ENCODE assay signal across 29 cellular contexts in genomic region chr17:48121921-48122650, GRCh38. TPM values are rescaled to one million over a fixed set of nuclear protein-coding genes. Genes with fewer than 3 reads are reported as not detected.
DNase-seq lines count a peak whose midpoint lies in the region; ATAC-seq, FAIRE-seq and TF ChIP-seq lines count a peak whose summit lies in the region.
"Had no signal": no experiment of that assay in that cellular context is flagged by ENCODE, and none has a peak within 500 bp of the region (broad histone marks: within the 10 kb centered on the region; RNA-seq: fewer than 3 reads in every experiment).

No MANE protein-coding gene starts in this region.

- 91% methylated on average over 9 of the region's 9 CpGs for WGBS in GM12878 (ENCODE audit: insufficient coverage, insufficient replicate concordance, low lambda C conversion rate, missing lambda C conversion rate)

- peaks cover 9% of the 10 kb centered on the region for H3K79me2 ChIP-seq in GM12878 (ENCODE audit: control insufficient read depth, insufficient read depth, low read length)

- POLR2A ChIA-PET in GM12878 (lab: Charles Lee): interaction anchor here (1.0 to 3.0 kb wide), 2 partner anchors 9 to 121 kb away, joined by 3 to 20 read pairs; no protein-coding TSS in a partner anchor

- H3K36me3 ChIP-seq in GM12878 (ENCODE audit: control insufficient read depth in 2 of 2, insufficient read depth in 2 of 2, low read length in 1 of 2) (peaks cover 26 to 35% of the 10 kb centered on the region in 2 experiments), MG63 (peaks cover 42% of the 10 kb centered on the region)

- H3K27me3 ChIP-seq in GM12878 (replicated peaks in 1 of 2; ENCODE audit: control insufficient read depth in 2 of 2, insufficient read depth in 2 of 2, low read length in 1 of 2): no peaks in the 10 kb centered on the region
- no peaks in the 10 kb centered on the region for H3K27me3 ChIP-seq in MG63
- H3K27me3 ChIP-seq: body of pancreas, esophagus muscularis mucosa, tibial nerve had no signal

- intact Hi-C loops in GM12878 (cut with micrococcal nuclease; ENCODE audit: unreplicated experiment) (no loop called here), left ventricle myocardium superior (cut with micrococcal nuclease) (no loop called here)

- RAD21 ChIA-PET in GM12878 (lab: Charles Lee; ENCODE audit: unreplicated experiment): interaction anchor here (1.3 to 6.1 kb wide), 3 partner anchors 11 to 41 kb away, joined by 3 to 43 read pairs (median 25); no protein-coding TSS in a partner anchor

- no peak overlapping the region for H3K4me2 ChIP-seq in GM12878 (ENCODE audit: control insufficient read depth, insufficient read depth)

- TF ChIP-seq CTCF in GM12878 (IDR thresholded peaks at IDR 0.05 in 2 of 3, conservative IDR thresholded peaks at IDR 0.05 in 1 of 3; ENCODE audit: control insufficient read depth in 2 of 3, extremely low read depth in 1 of 3, insufficient read depth in 1 of 3, low read depth in 3 of 3, low read length in 3 of 3): no peak

- in situ Hi-C loops in GM12878 (cut with MboI): no loop called here

- CTCF ChIA-PET in GM12878 (lab: Yijun Ruan, JAX): interaction anchor here (0.6 to 33.4 kb wide), 6 partner anchors 10 to 230 kb away, joined by 3 to 525 read pairs (median 12); no protein-coding TSS in a partner anchor

- TF ChIP-seq EP300 in GM12878 (IDR thresholded peaks at IDR 0.05; ENCODE audit: borderline replicate concordance in 1 of 2, control insufficient read depth in 1 of 2, low read depth in 2 of 2, low read length in 2 of 2): no peak

- H4K20me1 ChIP-seq in GM12878 (ENCODE audit: control insufficient read depth, insufficient read depth): peaks cover 2% of the 10 kb centered on the region; the same call in 1 of the 2 replicates

- BruUV-seq in GM12878 (replicated peaks; lab: Mats Ljungman, UMichigan): no TSS peak

- no peak for TF ChIP-seq RAD21 in GM12878 (IDR thresholded peaks at IDR 0.05; ENCODE audit: insufficient read depth, low read depth, low read length)

- H3K9me3 ChIP-seq in GM12878 (replicated peaks; ENCODE audit: control insufficient read depth, insufficient read depth, low read length) (no peaks in the 10 kb centered on the region), MG63 (no peaks in the 10 kb centered on the region)
- H3K9me3 ChIP-seq: body of pancreas, esophagus muscularis mucosa, tibial nerve had no signal

- no peak overlapping the region for H2AFZ ChIP-seq in GM12878 (ENCODE audit: control insufficient read depth, low read depth, low read length)

- SMC1A ChIA-PET in GM12878 (lab: Charles Lee; ENCODE audit: uncharacterized antibody, unreplicated experiment): interaction anchor here (1.2 to 16.1 kb wide), 3 partner anchors 8 to 44 kb away, joined by 5 to 205 read pairs (median 54); partner anchors contain the start of gene SNX11

- no peak for FAIRE-seq in GM12878 (lab: Jason Lieb, UNC)
- FAIRE-seq: GM18507 had no signal

- no peak for TF ChIP-seq POLR2A in GM12878 (IDR thresholded peaks at IDR 0.05; ENCODE audit: low read depth, low read length)

- ATAC-seq in GM12878 (no peak), left ventricle myocardium superior (no peak), HG03457 (IDR thresholded peaks at IDR 0.05; ENCODE audit: unreplicated experiment) (no peak)
- ATAC-seq: activated naive CD8-positive, alpha-beta T cell treated with anti-CD3 and anti-CD28 coated beads, Interleukin-2, amount 50 U/mL, for 24 hours; body of pancreas; stimulated activated memory B cell treated with anti-CD40 and anti-IgM and Interleukin-4, amounts not matched to agents 10 μg/mL and 1 μg/mL and 100 μg/mL, for 72 hours had no signal

- H3K4me3 ChIP-seq in GM12878 (no peak overlapping the region), MG63 (no peak overlapping the region)
- H3K4me3 ChIP-seq: body of pancreas, esophagus muscularis mucosa, lung, tibial nerve had no signal

- H3K4me1 ChIP-seq in GM12878 (ENCODE audit: control insufficient read depth, insufficient read depth, low read length): no peaks in the 10 kb centered on the region
- H3K4me1 ChIP-seq: body of pancreas, esophagus muscularis mucosa had no signal

- peak; percentile 86 for DNase-seq in DMS79 treated with DMSO at 0.1 percent for 48 hours (lab: John Stamatoyannopoulos, UW)
- no peak for DNase-seq in GM12878 (ENCODE audit: low read depth, low spot score)
- DNase-seq in hippocampal formation (lab: John Stamatoyannopoulos, UW): peak; percentile 43 to 56
- DNase-seq in pons (ENCODE audit: low spot score): peak; percentile 87
- no peak for DNase-seq in left ventricle myocardium superior
- DNase-seq in AG08395 (ENCODE audit: low spot score): no peak
- no peak for DNase-seq in MG63
- DNase-seq: activated B cell treated with CpG ODN at 0.5 μM for 24 hours; activated CD4-positive, alpha-beta T cell treated with anti-CD3 and anti-CD28 coated beads, Interleukin-2, amount 50 U/mL, for 4 hours; activated CD8-positive, alpha-beta memory T cell treated with anti-CD3 and anti-CD28 coated beads, Interleukin-2, amount 50 U/mL, for 48 hours; activated naive CD8-positive, alpha-beta T cell treated with anti-CD3 and anti-CD28 coated beads, Interleukin-2, amount 50 U/mL, for 24 hours; body of pancreas; DMS 273 treated with DMSO at 0.1 percent for 48 hours; effector memory CD4-positive, alpha-beta T cell; foreskin melanocyte; islet precursor cell; MM.1S; NCI-H2107; NCI-H524; NK-92 treated with Interleukin-12 subunit alpha and Interleukin-12 subunit beta, amount 100 ng/mL, for 24 hours; SHP77 treated with DMSO at 0.1 percent for 48 hours; stimulated activated CD4-positive, alpha-beta T cell treated with anti-CD3 and anti-CD28 coated beads, Interleukin-2, amount 100 ng/mL, for 48 hours; SW 1271 had no signal

- H3K27ac ChIP-seq in GM12878 (ENCODE audit: control insufficient read depth, insufficient read depth): no peak overlapping the region
- H3K27ac ChIP-seq: body of pancreas, esophagus muscularis mucosa had no signal

- no peak overlapping the region; the same call in 1 of the 2 replicates for H3K9ac ChIP-seq in GM12878 (ENCODE audit: control insufficient read depth, insufficient read depth, low read length)

TF ChIP-seq in GM12878, 131 proteins besides CTCF, POLR2A, EP300 and RAD21:
- TF ChIP-seq POLR2AphosphoS5 (IDR thresholded peaks at IDR 0.05; ENCODE audit: low read length): peak; percentile 13; the same call in 1 of the 2 replicates
- no peak for TF ChIP-seq RB1 (IDR thresholded peaks at IDR 0.05; ENCODE audit: borderline replicate concordance)
- no peak for TF ChIP-seq IRF4 (IDR thresholded peaks at IDR 0.05; ENCODE audit: low read depth, low read length)
TF ChIP-seq in GM12878: peak in this region for 1.

RNA-seq across cellular contexts. Expression of gene SNX11, which starts 14.5 kb away (rescaled TPM):
- total RNA-seq in GM12878 (2013; cell fraction: nucleolus; rRNA removed): 99.3 and 112 TPM in 2 replicates
- total RNA-seq in GM12878 (2014; rRNA removed): 63.7 and 69.0 TPM in 2 replicates
- total RNA-seq in GM12878 (2014; rRNA removed; fragmentation: Illumina TruSeq; extraction: Trizol): 62.3 and 63.1 TPM in 2 replicates
- total RNA-seq in GM12878 (2021): 60.8 and 63.4 TPM in 2 replicates
- 61.3 TPM for polyA plus RNA-seq in GM12878 (2011; ENCODE audit: low read depth)
- 116 and 127 TPM in 2 replicates for polyA plus RNA-seq in GM12878 (2011; rRNA removed)
- 107 and 138 TPM in 2 replicates for polyA plus RNA-seq in GM12878 (2011; cell fraction: cytosol; rRNA removed)
- 75.2 and 94.2 TPM in 2 replicates for polyA plus RNA-seq in GM12878 (2011; cell fraction: nucleus; rRNA removed)
- 52.4 and 59.0 TPM in 2 replicates for polyA plus RNA-seq in GM12878 (2012)
- polyA plus RNA-seq in GM12878 (2014; fragmentation: Illumina TruSeq; extraction: Trizol): 66.0 and 77.8 TPM in 2 replicates
- 10 to 100 TPM; 61.3 to 75.6 TPM for polyA plus RNA-seq in GM12878 (2014; fragmentation: Nextera tagmentation; extraction: Ambion mirVana)
- polyA plus RNA-seq in GM12878 (2014; rRNA removed): 60.9 and 64.2 TPM in 2 replicates
- 10 to 100 TPM; 34.2 to 39.9 TPM for polyA plus RNA-seq in GM12878 (2016; fragmentation: Nextera tagmentation; extraction: Ambion mirVana)
- polyA minus RNA-seq in GM12878 (2011; rRNA and poly(A)+ RNA removed): 92.8 and 107 TPM in 2 replicates
- 31.8 and 40.1 TPM in 2 replicates for polyA minus RNA-seq in GM12878 (2011; cell fraction: cytosol; rRNA and poly(A)+ RNA removed)
- 31.7 and 39.3 TPM in 2 replicates for polyA minus RNA-seq in GM12878 (2011; cell fraction: nucleus; rRNA and poly(A)+ RNA removed)
- total RNA-seq in left ventricle myocardium superior: 11.1 TPM
- total RNA-seq in MG63 (2014; rRNA removed; shearing (Covaris generic); ENCODE audit: low replicate concordance): 19.3 and 19.7 TPM in 2 replicates

RNA-seq across cellular contexts. Expression of gene CBX1, which starts 20.8 kb away (rescaled TPM):
- total RNA-seq in GM12878 (2013; cell fraction: nucleolus; rRNA removed): 12.3 and 13.8 TPM in 2 replicates
- total RNA-seq in GM12878 (2014; rRNA removed) (46.1 and 48.2 TPM in 2 replicates), GM12878 (2014; rRNA removed; fragmentation: Illumina TruSeq; extraction: Trizol) (76.7 and 76.9 TPM in 2 replicates), GM12878 (2021) (55.6 and 57.2 TPM in 2 replicates), left ventricle myocardium superior (37.9 TPM)
- 43.2 TPM for polyA plus RNA-seq in GM12878 (2011; ENCODE audit: low read depth)
- polyA plus RNA-seq in GM12878 (2011; rRNA removed) (39.3 and 52.5 TPM in 2 replicates), GM12878 (2014; fragmentation: Illumina TruSeq; extraction: Trizol) (99.2 and 133 TPM in 2 replicates), GM12878 (2014; fragmentation: Nextera tagmentation; extraction: Ambion mirVana) (10 to 100 TPM; 11.8 to 20.3 TPM), GM12878 (2014; rRNA removed) (43.4 and 45.4 TPM in 2 replicates), GM12878 (2016; fragmentation: Nextera tagmentation; extraction: Ambion mirVana) (10 to 100 TPM; 36.6 to 41.6 TPM)
- polyA plus RNA-seq in GM12878 (2011; cell fraction: cytosol; rRNA removed): 22.2 and 24.0 TPM in 2 replicates
- 11.3 and 14.8 TPM in 2 replicates for polyA plus RNA-seq in GM12878 (2011; cell fraction: nucleus; rRNA removed)
- 52.7 and 64.5 TPM in 2 replicates for polyA plus RNA-seq in GM12878 (2012)
- 13.1 TPM in 2 replicates for polyA minus RNA-seq in GM12878 (2011; rRNA and poly(A)+ RNA removed)
- 10.4 and 11.5 TPM in 2 replicates for polyA minus RNA-seq in GM12878 (2011; cell fraction: cytosol; rRNA and poly(A)+ RNA removed)
- polyA minus RNA-seq in GM12878 (2011; cell fraction: nucleus; rRNA and poly(A)+ RNA removed): 3.0 and 5.5 TPM in 2 replicates
- 50.7 and 59.1 TPM in 2 replicates for total RNA-seq in MG63 (2014; rRNA removed; shearing (Covaris generic); ENCODE audit: low replicate concordance)

Comparison
In these comparisons a context has a peak if more than half of its experiments do, and no peak if none do; other contexts are left out.
1. DNase-seq: peak in DMS79 treated with DMSO at 0.1 percent for 48 hours (single experiment), hippocampal formation (2 of 2) and pons (single experiment); none in GM12878 (single experiment), left ventricle myocardium superior (single experiment), AG08395 (single experiment) and MG63 (single experiment).